Comparison of ENCODE assay signal across 9 cellular contexts in genomic region chr2:10410001-10410671, GRCh38. TPM values are rescaled to one million over a fixed set of nuclear protein-coding genes. Genes with fewer than 3 reads are reported as not detected.
DNase-seq lines count a peak whose midpoint lies in the region; ATAC-seq, FAIRE-seq and TF ChIP-seq lines count a peak whose summit lies in the region.
"Had no signal": no experiment of that assay in that cellular context is flagged by ENCODE, and none has a peak within 500 bp of the region (broad histone marks: within the 10 kb centered on the region; RNA-seq: fewer than 3 reads in every experiment).

No MANE protein-coding gene starts in this region.

- intact Hi-C loops in activated T-helper 1 cell treated with anti-CD3 and anti-CD28 coated beads, Interleukin-12 subunit alpha, Interleukin-12 subunit beta, Interleukin-2, Interleukin-4 antibody, amounts not matched to agents 30 ng/mL and 10 ng/mL and 1 ng/mL, durations not matched to agents 14 hours and 24 hours and 36 hours (cut with micrococcal nuclease) = no loop called here
- intact Hi-C loops in pancreas (cut with DNase I) = loop anchor here in 1 of 3 donors (10.0 kb wide), 1 partner anchor 105 kb away; the partner anchor contains the start of gene HPCAL1

- H3K27ac ChIP-seq in pancreas = no peak overlapping the region

- in situ Hi-C loops in G401 (cut with HindIII; ENCODE audit: low sequenced_read_pairs) = no loop called here

- TF ChIP-seq CTCF in pancreas (IDR thresholded peaks at IDR 0.05) = no peak

- no peak for FAIRE-seq in pancreas (lab: Jason Lieb, UNC)

- peaks cover 54% of the 10 kb centered on the region for H3K4me1 Mint-ChIP-seq in activated T-helper 1 cell treated with anti-CD3 and anti-CD28 coated beads, Interleukin-12 subunit alpha, Interleukin-12 subunit beta, Interleukin-2, Interleukin-4 antibody, amounts not matched to agents 30 ng/mL and 10 ng/mL and 1 ng/mL, durations not matched to agents 14 hours and 24 hours and 36 hours (ENCODE audit: low read depth)

- H3K27me3 ChIP-seq in pancreas (no peaks in the 10 kb centered on the region), MG63 (no peaks in the 10 kb centered on the region)

- ATAC-seq in GM19468 (IDR thresholded peaks at IDR 0.05; ENCODE audit: extremely low read depth, unreplicated experiment) (peak; percentile 76), HG03457 (IDR thresholded peaks at IDR 0.05; ENCODE audit: unreplicated experiment) (peak; percentile 57), pancreas (no peak)

- H3K4me3 Mint-ChIP-seq in activated T-helper 1 cell treated with anti-CD3 and anti-CD28 coated beads, Interleukin-12 subunit alpha, Interleukin-12 subunit beta, Interleukin-2, Interleukin-4 antibody, amounts not matched to agents 30 ng/mL and 10 ng/mL and 1 ng/mL, durations not matched to agents 14 hours and 24 hours and 36 hours = peak overlapping the region; percentile 12

- H3K36me3 ChIP-seq in pancreas (no peaks in the 10 kb centered on the region), MG63 (peaks cover 73% of the 10 kb centered on the region)

- no peaks in the 10 kb centered on the region for H3K9me3 Mint-ChIP-seq in activated T-helper 1 cell treated with anti-CD3 and anti-CD28 coated beads, Interleukin-12 subunit alpha, Interleukin-12 subunit beta, Interleukin-2, Interleukin-4 antibody, amounts not matched to agents 30 ng/mL and 10 ng/mL and 1 ng/mL, durations not matched to agents 14 hours and 24 hours and 36 hours

- H3K9me3 ChIP-seq in pancreas = no peaks in the 10 kb centered on the region
- no peaks in the 10 kb centered on the region for H3K9me3 ChIP-seq in MG63

- peaks cover 7% of the 10 kb centered on the region for H3K36me3 Mint-ChIP-seq in activated T-helper 1 cell treated with anti-CD3 and anti-CD28 coated beads, Interleukin-12 subunit alpha, Interleukin-12 subunit beta, Interleukin-2, Interleukin-4 antibody, amounts not matched to agents 30 ng/mL and 10 ng/mL and 1 ng/mL, durations not matched to agents 14 hours and 24 hours and 36 hours (ENCODE audit: low read depth)

- H3K4me1 ChIP-seq in pancreas = peaks cover 40 to 47% (median 40%) of the 10 kb centered on the region in 3 donors

- H3K27ac Mint-ChIP-seq in activated T-helper 1 cell treated with anti-CD3 and anti-CD28 coated beads, Interleukin-12 subunit alpha, Interleukin-12 subunit beta, Interleukin-2, Interleukin-4 antibody, amounts not matched to agents 30 ng/mL and 10 ng/mL and 1 ng/mL, durations not matched to agents 14 hours and 24 hours and 36 hours = peak overlapping the region; percentile 40

- WGBS in pancreas, 2 donors = 74 to 76% methylated on average over 13 of the region's 13 CpGs

- H3K27me3 Mint-ChIP-seq in activated T-helper 1 cell treated with anti-CD3 and anti-CD28 coated beads, Interleukin-12 subunit alpha, Interleukin-12 subunit beta, Interleukin-2, Interleukin-4 antibody, amounts not matched to agents 30 ng/mL and 10 ng/mL and 1 ng/mL, durations not matched to agents 14 hours and 24 hours and 36 hours (ENCODE audit: insufficient read depth) = no peaks in the 10 kb centered on the region

- H3K4me3 ChIP-seq in pancreas = no peak overlapping the region
- no peak overlapping the region for H3K4me3 ChIP-seq in MG63

- DNase-seq in G401 (ENCODE audit: low spot score) (peak; percentile 68), pancreas (no peak), superior temporal gyrus (ENCODE audit: extremely low spot score) (no peak), NCI-H187 (lab: John Stamatoyannopoulos, UW) (no peak), MG63 (no peak)
- DNase-seq in activated T-helper 1 cell treated with anti-CD3 and anti-CD28 coated beads, Interleukin-12 subunit alpha, Interleukin-12 subunit beta, Interleukin-2, Interleukin-4 antibody, amounts not matched to agents 30 ng/mL and 10 ng/mL and 1 ng/mL, durations not matched to agents 14 hours and 24 hours and 36 hours (ENCODE audit: low spot score) = no peak
- DNase-seq: DND-41 had no signal

RNA-seq across cellular contexts. Expression of gene ODC1, which starts 38.0 kb away (rescaled TPM):
- 382 and 511 TPM in 2 replicates for total RNA-seq in G401 (2014; rRNA removed; shearing (Covaris generic))
- total RNA-seq in activated T-helper 1 cell treated with anti-CD3 and anti-CD28 coated beads, Interleukin-12 subunit alpha, Interleukin-12 subunit beta, Interleukin-2, Interleukin-4 antibody, amounts not matched to agents 30 ng/mL and 10 ng/mL and 1 ng/mL, durations not matched to agents 14 hours and 24 hours and 36 hours = 235 and 247 TPM in 2 replicates
- 10 to 100 TPM; 12.9 to 52.2 (median 28.5) TPM for total RNA-seq in pancreas
- polyA plus RNA-seq in pancreas = 10 to 100 TPM in 1 of 2 donors, 1 to 10 TPM in 1; 9.3 to 29.5 TPM
- 471 and 646 TPM in 2 replicates for total RNA-seq in MG63 (2014; rRNA removed; shearing (Covaris generic); ENCODE audit: low replicate concordance)

Comparison
In these comparisons a context has a peak if more than half of its experiments do, and no peak if none do; other contexts are left out.
1. ATAC-seq: peak in GM19468 (single experiment) and HG03457 (single experiment); none in pancreas (0 of 4).